15 cellular contexts compared by ENCODE assay signal in the genomic region with DNA sequence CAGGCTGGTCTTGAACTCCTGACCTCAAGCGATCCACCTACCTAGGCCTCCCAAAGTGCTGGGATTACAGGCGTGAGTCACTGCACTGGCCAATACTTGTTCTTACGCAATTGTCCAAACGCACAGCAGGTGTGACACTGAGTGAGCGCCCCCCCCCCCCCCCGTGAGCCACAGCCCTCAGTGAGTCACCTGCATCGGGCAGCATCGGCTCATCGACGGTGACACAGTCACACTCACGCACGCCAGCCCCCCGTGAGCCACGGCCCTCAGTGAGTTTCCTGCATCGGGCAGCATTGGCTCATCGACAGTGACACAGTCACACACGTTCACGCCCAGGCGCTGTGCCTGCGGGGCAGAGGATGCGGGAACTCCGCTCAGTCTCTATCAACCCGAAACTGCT. TPM values are rescaled to one million over a fixed set of nuclear protein-coding genes. Genes with fewer than 3 reads are reported as not detected.
A peak's percentile ranks its signal among the peaks of the same experiment; 100 is the strongest.
DNase-seq lines count a peak whose midpoint lies in the region; TF ChIP-seq lines count a peak whose summit lies in the region.
"Had no signal": no experiment of that assay in that cellular context is flagged by ENCODE, and none has a peak within 500 bp of the region (broad histone marks: within the 10 kb centered on the region; RNA-seq: fewer than 3 reads in every experiment).

No MANE protein-coding gene starts in this region.

- no peak overlapping the region for H3K4me2 ChIP-seq in neural progenitor cell

- peak; percentile 45 for DNase-seq in ELR (ENCODE audit: low read depth)
- peak; percentile 75 for DNase-seq in LoVo (ENCODE audit: low spot score)
- DNase-seq in neural progenitor cell (ENCODE audit: low spot score): no peak
- no peak for DNase-seq in NCI-H1092 treated with DMSO at 0.1 percent for 48 hours (lab: John Stamatoyannopoulos, UW)
- DNase-seq in retina: no peak
- DNase-seq in stimulated activated CD4-positive, alpha-beta T cell treated with anti-CD3 and anti-CD28 coated beads, Interleukin-1b, Interleukin-23, amount 100 ng/mL, for 48 hours: no peak
- DNase-seq in NCI-H2196 treated with DMSO at 0.1 percent for 48 hours (lab: John Stamatoyannopoulos, UW; ENCODE audit: unreplicated experiment): no peak
- DNase-seq: activated naive CD4-positive, alpha-beta T cell treated with anti-CD3 and anti-CD28 coated beads, Interleukin-2, amount 10 ng/mL, durations not matched to agents 7 days and 5 days; immature natural killer cell; T-helper 1 cell had no signal

- H3K9me3 Mint-ChIP-seq in neural progenitor cell: peaks cover 3% of the 10 kb centered on the region
- H3K9me3 Mint-ChIP-seq: mesothelial cell of epicardium had no signal

- peaks cover 24% of the 10 kb centered on the region for H3F3A ChIP-seq in neural progenitor cell (ENCODE audit: low read depth)

- H3K27ac ChIP-seq in angular gyrus (ENCODE audit: low read depth, low read length) (peak overlapping the region; percentile 44), neural progenitor cell (no peak overlapping the region)
- H3K27ac ChIP-seq: ovary, suprapubic skin had no signal

- no peak overlapping the region for H3K4me3 ChIP-seq in neural progenitor cell
- H3K4me3 ChIP-seq: ovary, suprapubic skin had no signal

- H3K9me3 ChIP-seq in neural progenitor cell (ENCODE audit: low read depth): no peaks in the 10 kb centered on the region
- H3K9me3 ChIP-seq: BE2C, ovary, suprapubic skin had no signal

- no peak overlapping the region for H3K27ac Mint-ChIP-seq in neural progenitor cell
- H3K27ac Mint-ChIP-seq: activated naive CD4-positive, alpha-beta T cell treated with anti-CD3 and anti-CD28 coated beads, Interleukin-2, amount 10 ng/mL, durations not matched to agents 7 days and 5 days; immature natural killer cell; mesothelial cell of epicardium had no signal

- no peaks in the 10 kb centered on the region for H4K20me1 ChIP-seq in neural progenitor cell (ENCODE audit: low read depth)

- no peak for TF ChIP-seq CTCF in neural progenitor cell (IDR thresholded peaks at IDR 0.05)

- peak overlapping the region; percentile 25 for H3K4me3 Mint-ChIP-seq in neural progenitor cell
- H3K4me3 Mint-ChIP-seq: activated naive CD4-positive, alpha-beta T cell treated with anti-CD3 and anti-CD28 coated beads, Interleukin-2, amount 10 ng/mL, durations not matched to agents 7 days and 5 days; immature natural killer cell had no signal

- no peak overlapping the region for H2AFZ ChIP-seq in neural progenitor cell (replicated peaks)

- no peaks in the 10 kb centered on the region for H3K36me3 Mint-ChIP-seq in neural progenitor cell
- H3K36me3 Mint-ChIP-seq: activated naive CD4-positive, alpha-beta T cell treated with anti-CD3 and anti-CD28 coated beads, Interleukin-2, amount 10 ng/mL, durations not matched to agents 7 days and 5 days; immature natural killer cell; mesothelial cell of epicardium had no signal

- H3K9ac ChIP-seq in neural progenitor cell: no peak overlapping the region

- no peaks in the 10 kb centered on the region for H3K36me3 ChIP-seq in neural progenitor cell
- H3K36me3 ChIP-seq: BE2C, ovary, suprapubic skin had no signal

- peaks cover 23% of the 10 kb centered on the region for H3K4me1 Mint-ChIP-seq in neural progenitor cell

- peaks cover 25% of the 10 kb centered on the region for H3K27me3 Mint-ChIP-seq in neural progenitor cell (ENCODE audit: insufficient read depth, low read depth)

- peaks cover 60% of the 10 kb centered on the region for H3K27me3 ChIP-seq in neural progenitor cell
- H3K27me3 ChIP-seq: ovary had no signal

- peaks cover 24% of the 10 kb centered on the region for H3K4me1 ChIP-seq in neural progenitor cell
- H3K4me1 ChIP-seq: BE2C had no signal

- H3K79me2 ChIP-seq in neural progenitor cell (ENCODE audit: low read depth): no peaks in the 10 kb centered on the region

RNA-seq across cellular contexts. Expression of gene GALNT9, which starts 42.5 kb away (rescaled TPM):
- 0.34 TPM in 1 of 2 replicates, not detected in the other for total RNA-seq in neural progenitor cell (ENCODE audit: low replicate concordance)
- total RNA-seq: suprapubic skin had no signal

Comparison
In these comparisons a context has a peak if more than half of its experiments do, and no peak if none do; other contexts are left out.
1. DNase-seq: peak in ELR (single experiment) and LoVo (single experiment); none in neural progenitor cell (single experiment), NCI-H1092 treated with DMSO at 0.1 percent for 48 hours (single experiment), retina (single experiment), stimulated activated CD4-positive, alpha-beta T cell treated with anti-CD3 and anti-CD28 coated beads, Interleukin-1b, Interleukin-23, amount 100 ng/mL, for 48 hours (single experiment) and NCI-H2196 treated with DMSO at 0.1 percent for 48 hours (single experiment).